In the genomic region with DNA sequence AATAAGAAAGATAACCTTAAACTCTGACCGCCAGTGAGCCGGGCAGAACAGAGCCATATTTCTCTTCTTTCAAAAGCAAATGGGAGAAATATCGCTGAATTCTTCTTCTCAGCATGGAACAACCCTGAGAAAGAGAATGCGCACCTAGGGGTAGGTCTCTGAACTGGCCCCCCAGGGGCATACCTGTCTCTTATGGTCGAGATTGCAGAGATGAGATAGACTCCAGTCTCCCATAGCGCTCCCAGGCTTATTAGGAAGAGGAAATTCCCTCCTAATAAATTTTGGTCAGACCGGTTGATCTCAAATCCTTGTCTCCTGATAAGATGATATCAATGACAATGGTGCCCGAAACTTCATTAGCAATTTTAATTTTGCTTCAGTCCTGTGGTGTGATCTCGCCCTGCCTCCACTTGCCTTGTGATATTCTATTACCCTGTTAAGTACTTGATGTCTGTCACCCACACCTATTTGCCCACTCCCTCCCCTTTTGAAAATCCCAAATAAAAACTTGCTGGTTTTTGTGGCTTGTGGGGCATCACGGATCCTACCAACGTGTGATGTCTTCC, we compare ENCODE assay signal across 7 cellular contexts.
DNase-seq lines count a peak whose midpoint lies in the region; ATAC-seq and TF ChIP-seq lines count a peak whose summit lies in the region.
"Not testable (repeated sequence)": the region's sequence is repeated elsewhere in the genome, so short reads cannot be mapped to it uniquely, and the experiment has no call there.

No MANE protein-coding gene starts in this region.

- H3K23me2 ChIP-seq in H9 (ENCODE audit: insufficient read length, low read depth, low read length, poor library complexity, severe bottlenecking) = not testable (repeated sequence)

- not testable (repeated sequence) for H3T11ph ChIP-seq in H9 (ENCODE audit: low read length)

- peak overlapping the region; percentile 95 for H3K27ac Mint-ChIP-seq in H9
- H3K27ac Mint-ChIP-seq in WTC11 = peak overlapping the region; percentile 98
- peak overlapping the region; percentile 19 for H3K27ac Mint-ChIP-seq in endodermal cell

- H3K4me1 ChIP-seq in ES-I3 (ENCODE audit: insufficient read depth, low read length); H9 (ENCODE audit: insufficient read depth, low read length); endodermal cell (ENCODE audit: control insufficient read depth, insufficient read depth, low read length): not testable (repeated sequence)
- H3K4me1 ChIP-seq in HUES6 (ENCODE audit: control insufficient read depth, insufficient read depth, low read length) (peaks cover 20% of the 10 kb centered on the region), iPS-20b (ENCODE audit: insufficient read depth, low read length) (peaks cover 14% of the 10 kb centered on the region; the same call in 1 of the 2 replicates)

- not testable (repeated sequence) for H2AFZ ChIP-seq in H9 (ENCODE audit: low read length)

- not testable (repeated sequence) for H2BK20ac ChIP-seq in H9 (ENCODE audit: low read depth, low read length, poor library complexity, severe bottlenecking)

- H3K79me2 ChIP-seq in H9 (ENCODE audit: insufficient read depth, low read length) = not testable (repeated sequence)

- H2BK12ac ChIP-seq in H9 (ENCODE audit: insufficient read length, low read depth, low read length) = not testable (repeated sequence)

- not testable (repeated sequence) for H4K5ac ChIP-seq in H9 (ENCODE audit: insufficient read length, low read depth, low read length)

- WGBS in H9 (ENCODE audit: extremely low coverage, insufficient read length, low lambda C conversion rate) = no CpG with 5 or more reads among the region's 11 CpGs
- WGBS in endodermal cell (ENCODE audit: insufficient coverage in 1 of 2, insufficient read length in 1 of 2), 2 experiments = 56 to 70% methylated on average over 6 to 11 of the region's 11 CpGs

- CTCF ChIA-PET in WTC11 (lab: Charles Lee) = not testable (repeated sequence)

- H3K27me3 Mint-ChIP-seq in H9 (ENCODE audit: low read depth); WTC11 (ENCODE audit: low read depth); endodermal cell (ENCODE audit: insufficient read depth): not testable (repeated sequence)

- TF ChIP-seq CTCF in H9 (conservative IDR thresholded peaks at IDR 0.05); WTC11 (IDR thresholded peaks at IDR 0.05); endodermal cell (conservative IDR thresholded peaks at IDR 0.05): not testable (repeated sequence)

- H2BK120ac ChIP-seq in H9 (ENCODE audit: low read depth, low read length, poor library complexity, severe bottlenecking) = not testable (repeated sequence)

- not testable (repeated sequence) for H3K18ac ChIP-seq in H9 (ENCODE audit: insufficient read length, low read depth, low read length)

- H3K4me1 Mint-ChIP-seq in H9 (peaks cover 45 to 48% of the 10 kb centered on the region in 2 experiments), WTC11 (peaks cover 58% of the 10 kb centered on the region)
- H3K4me1 Mint-ChIP-seq in endodermal cell = not testable (repeated sequence)

- DNase-seq in H9 = peak; percentile 64
- peak; percentile 42 for DNase-seq in WTC11 (ENCODE audit: low spot score)
- peak; percentile 75 for DNase-seq in endodermal cell
- DNase-seq in iPS DF 19.7 (ENCODE audit: low read depth, low spot score) = peak; percentile 54

- peak overlapping the region; percentile 43 for H3K4me2 ChIP-seq in H9 (ENCODE audit: insufficient read depth, insufficient read length, low read length)

- H2BK15ac ChIP-seq in H9 (ENCODE audit: low read depth, low read length) = not testable (repeated sequence)

- H3K4me3 Mint-ChIP-seq in H9 (peak overlapping the region; percentile 43 to 70), WTC11 (peak overlapping the region; percentile 18)
- H3K4me3 Mint-ChIP-seq in endodermal cell = not testable (repeated sequence)

- not testable (repeated sequence) for H3K14ac ChIP-seq in H9 (ENCODE audit: insufficient read depth, low read length)

- not testable (repeated sequence) for H2AK5ac ChIP-seq in H9 (ENCODE audit: insufficient read length, low read length)

- not testable (repeated sequence) for H3K4ac ChIP-seq in H9 (ENCODE audit: low read depth, low read length)

- not testable (repeated sequence) for H3K36me3 ChIP-seq in ES-I3 (ENCODE audit: insufficient read depth, low read length); endodermal cell (ENCODE audit: control insufficient read depth, insufficient read depth, low read length); iPS-20b (ENCODE audit: insufficient read depth, low read depth, low read length)
- H3K36me3 ChIP-seq in HUES6 (ENCODE audit: control insufficient read depth, insufficient read depth, low read length) = peaks cover 13% of the 10 kb centered on the region; the same call in 1 of the 2 replicates

- not testable (repeated sequence) for H4K8ac ChIP-seq in H9 (replicated peaks; ENCODE audit: insufficient read length, low read depth, low read length)

- peak overlapping the region; percentile 73 for H3K56ac ChIP-seq in H9 (ENCODE audit: insufficient read length, low read depth, low read length)

- H4K20me1 ChIP-seq in H9 (ENCODE audit: control insufficient read depth, insufficient read depth, insufficient read length) = not testable (repeated sequence)

- POLR2A ChIA-PET in WTC11 (lab: Charles Lee) = not testable (repeated sequence)

- not testable (repeated sequence) for ATAC-seq in WTC11

- not testable (repeated sequence) for H3K27me3 ChIP-seq in H9 (ENCODE audit: insufficient read depth, low read length); HUES6 (ENCODE audit: control insufficient read depth, insufficient read depth, low read length); endodermal cell (ENCODE audit: control insufficient read depth, insufficient read depth, low read length, poor library complexity, severe bottlenecking); iPS-20b (ENCODE audit: insufficient read depth, low read length)

- H3K79me1 ChIP-seq in H9 (ENCODE audit: insufficient read depth, low read depth, low read length, poor library complexity, severe bottlenecking) = not testable (repeated sequence)

- H3K4me3 ChIP-seq in HUES6 (ENCODE audit: low read depth, low read length) (peak overlapping the region; percentile 4; the same call in 1 of the 2 replicates), endodermal cell (ENCODE audit: low read length) (peak overlapping the region; percentile 35), iPS-20b (ENCODE audit: low read length) (peak overlapping the region; percentile 50; the same call in 1 of the 2 replicates)

- H3K9ac ChIP-seq in ES-I3 (ENCODE audit: low read depth, low read length) = 0 out of 2 replicates have a peak overlapping the region, but pooled peaks have one; percentile 3
- H3K9ac ChIP-seq in H9 (ENCODE audit: extremely low read depth, insufficient read length, low read length); endodermal cell (ENCODE audit: extremely low read depth, low read length, poor library complexity, severe bottlenecking): not testable (repeated sequence)
- peak overlapping the region; percentile 41 for H3K9ac ChIP-seq in HUES6 (ENCODE audit: low read length)
- H3K9ac ChIP-seq in iPS-20b (ENCODE audit: low read depth, low read length) = peak overlapping the region; percentile 60; the same call in 1 of the 2 replicates

- not testable (repeated sequence) for H3K9me3 ChIP-seq in ES-I3 (ENCODE audit: control insufficient read depth, insufficient read depth, low read length)
- H3K9me3 ChIP-seq in H9 (ENCODE audit: control insufficient read depth, low read depth, low read length) (peaks cover 16% of the 10 kb centered on the region), HUES6 (ENCODE audit: control insufficient read depth, insufficient read depth, low read depth, low read length) (peaks cover 32% of the 10 kb centered on the region), endodermal cell (ENCODE audit: control insufficient read depth, low read length) (peaks cover 56% of the 10 kb centered on the region), iPS-20b (ENCODE audit: insufficient read depth, low read depth, low read length) (peaks cover 23% of the 10 kb centered on the region; the same call in 1 of the 2 replicates)

- H3K23ac ChIP-seq in H9 (ENCODE audit: insufficient read length, low read depth, low read length) = not testable (repeated sequence)

- not testable (repeated sequence) for H4K91ac ChIP-seq in H9 (ENCODE audit: insufficient read length, low read depth, low read length)

- not testable (repeated sequence) for H2BK5ac ChIP-seq in H9 (ENCODE audit: insufficient read length, low read length)

- H3K27ac ChIP-seq in H9 (ENCODE audit: insufficient read length, low read depth, low read length) (peak overlapping the region; percentile 86), HUES6 (ENCODE audit: low read depth, low read length) (peak overlapping the region; percentile 90), iPS-20b (ENCODE audit: low read length) (peak overlapping the region; percentile 62)
- H3K27ac ChIP-seq in endodermal cell (ENCODE audit: low read depth, low read length) = not testable (repeated sequence)

- peaks cover 20 to 38% (median 35%) of the 10 kb centered on the region in 3 experiments for H3K36me3 Mint-ChIP-seq in H9 (ENCODE audit: insufficient read depth in 1 of 3, low read depth in 3 of 3)
- peaks cover 43% of the 10 kb centered on the region for H3K36me3 Mint-ChIP-seq in WTC11
- H3K36me3 Mint-ChIP-seq in endodermal cell (ENCODE audit: low read depth) = peaks cover 22% of the 10 kb centered on the region

- H3K9me3 Mint-ChIP-seq in H9 = peaks cover 35% of the 10 kb centered on the region in 2 experiments
- H3K9me3 Mint-ChIP-seq in WTC11 = peaks cover 43% of the 10 kb centered on the region
- peaks cover 53% of the 10 kb centered on the region for H3K9me3 Mint-ChIP-seq in endodermal cell

Comparison
In these comparisons a context has a peak if more than half of its experiments do, and no peak if none do; other contexts are left out.
1. H3K27ac Mint-ChIP-seq: peak in every context shown above with its lines; median percentile 98 in WTC11; 95 in H9; 19 in endodermal cell.